ENCODE assay signal across 1 cellular context in the genomic region with DNA sequence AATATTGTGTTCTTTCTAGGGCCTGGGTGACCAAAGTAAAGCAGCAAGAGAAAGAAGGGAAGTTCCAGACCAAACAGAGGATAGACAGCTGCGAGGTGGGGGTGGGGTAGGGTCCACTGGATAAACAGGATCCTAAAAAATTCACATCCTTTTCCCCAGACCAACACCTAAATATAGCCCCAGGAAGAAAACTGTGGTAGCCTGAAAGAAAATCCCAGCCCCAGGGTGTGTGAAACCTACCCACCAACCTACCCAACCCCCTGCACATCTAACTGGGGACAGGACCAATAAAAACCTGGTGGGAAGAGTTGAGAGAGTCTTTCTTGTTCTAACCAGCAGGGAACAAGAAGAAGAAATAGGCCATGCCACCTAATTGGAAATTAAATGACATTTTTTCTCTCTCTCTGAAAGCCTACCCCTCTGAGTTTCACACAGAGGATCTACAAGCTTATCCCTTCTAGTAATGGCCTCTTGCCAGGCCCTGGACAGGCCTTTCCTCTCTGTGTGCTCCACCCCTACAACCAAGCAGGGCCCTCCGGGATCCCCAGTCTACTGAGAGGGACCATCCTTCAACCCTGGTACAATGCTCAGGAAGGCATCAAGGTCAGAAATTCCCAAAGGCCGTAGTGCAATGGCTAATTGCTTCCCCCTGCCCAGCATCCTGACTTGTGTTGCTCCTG.
TF ChIP-seq lines count a peak whose summit lies in the region.

No MANE protein-coding gene starts in this region.

TF ChIP-seq in WTC11, 78 proteins besides CTCF, POLR2A, EP300 and RAD21:
- TF ChIP-seq, protein P1, sequence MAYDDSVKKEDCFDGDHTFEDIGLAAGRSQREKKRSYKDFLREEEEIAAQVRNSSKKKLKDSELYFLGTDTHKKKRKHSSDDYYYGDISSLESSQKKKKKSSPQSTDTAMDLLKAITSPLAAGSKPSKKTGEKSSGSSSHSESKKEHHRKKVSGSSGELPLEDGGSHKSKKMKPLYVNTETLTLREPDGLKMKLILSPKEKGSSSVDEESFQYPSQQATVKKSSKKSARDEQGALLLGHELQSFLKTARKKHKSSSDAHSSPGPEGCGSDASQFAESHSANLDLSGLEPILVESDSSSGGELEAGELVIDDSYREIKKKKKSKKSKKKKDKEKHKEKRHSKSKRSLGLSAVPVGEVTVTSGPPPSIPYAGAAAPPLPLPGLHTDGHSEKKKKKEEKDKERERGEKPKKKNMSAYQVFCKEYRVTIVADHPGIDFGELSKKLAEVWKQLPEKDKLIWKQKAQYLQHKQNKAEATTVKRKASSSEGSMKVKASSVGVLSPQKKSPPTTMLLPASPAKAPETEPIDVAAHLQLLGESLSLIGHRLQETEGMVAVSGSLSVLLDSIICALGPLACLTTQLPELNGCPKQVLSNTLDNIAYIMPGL (CRISPR knock-in tag; IDR thresholded peaks at IDR 0.05), result no peak
- TF ChIP-seq, protein P2, sequence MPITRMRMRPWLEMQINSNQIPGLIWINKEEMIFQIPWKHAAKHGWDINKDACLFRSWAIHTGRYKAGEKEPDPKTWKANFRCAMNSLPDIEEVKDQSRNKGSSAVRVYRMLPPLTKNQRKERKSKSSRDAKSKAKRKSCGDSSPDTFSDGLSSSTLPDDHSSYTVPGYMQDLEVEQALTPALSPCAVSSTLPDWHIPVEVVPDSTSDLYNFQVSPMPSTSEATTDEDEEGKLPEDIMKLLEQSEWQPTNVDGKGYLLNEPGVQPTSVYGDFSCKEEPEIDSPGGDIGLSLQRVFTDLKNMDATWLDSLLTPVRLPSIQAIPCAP (CRISPR knock-in tag; IDR thresholded peaks at IDR 0.05), result no peak
- TF ChIP-seq GTF2I (CRISPR knock-in tag; conservative IDR thresholded peaks at IDR 0.05) (no peak), NR1H2 (CRISPR knock-in tag; IDR thresholded peaks at IDR 0.05) (no peak), TEAD1 (CRISPR knock-in tag; IDR thresholded peaks at IDR 0.05) (no peak), RELA (CRISPR knock-in tag; IDR thresholded peaks at IDR 0.05; ENCODE audit: borderline replicate concordance) (no peak), ZNF423 (CRISPR knock-in tag; IDR thresholded peaks at IDR 0.05) (no peak), SMAD4 (CRISPR knock-in tag; IDR thresholded peaks at IDR 0.05) (no peak), NR3C1 (CRISPR knock-in tag; conservative IDR thresholded peaks at IDR 0.05; ENCODE audit: low read depth) (no peak)
- TF ChIP-seq, protein P3, sequence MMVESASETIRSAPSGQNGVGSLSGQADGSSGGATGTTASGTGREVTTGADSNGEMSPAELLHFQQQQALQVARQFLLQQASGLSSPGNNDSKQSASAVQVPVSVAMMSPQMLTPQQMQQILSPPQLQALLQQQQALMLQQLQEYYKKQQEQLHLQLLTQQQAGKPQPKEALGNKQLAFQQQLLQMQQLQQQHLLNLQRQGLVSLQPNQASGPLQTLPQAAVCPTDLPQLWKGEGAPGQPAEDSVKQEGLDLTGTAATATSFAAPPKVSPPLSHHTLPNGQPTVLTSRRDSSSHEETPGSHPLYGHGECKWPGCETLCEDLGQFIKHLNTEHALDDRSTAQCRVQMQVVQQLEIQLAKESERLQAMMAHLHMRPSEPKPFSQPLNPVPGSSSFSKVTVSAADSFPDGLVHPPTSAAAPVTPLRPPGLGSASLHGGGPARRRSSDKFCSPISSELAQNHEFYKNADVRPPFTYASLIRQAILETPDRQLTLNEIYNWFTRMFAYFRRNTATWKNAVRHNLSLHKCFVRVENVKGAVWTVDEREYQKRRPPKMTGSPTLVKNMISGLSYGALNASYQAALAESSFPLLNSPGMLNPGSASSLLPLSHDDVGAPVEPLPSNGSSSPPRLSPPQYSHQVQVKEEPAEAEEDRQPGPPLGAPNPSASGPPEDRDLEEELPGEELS (CRISPR knock-in tag; IDR thresholded peaks at IDR 0.05), result no peak
- TF ChIP-seq, protein P4, sequence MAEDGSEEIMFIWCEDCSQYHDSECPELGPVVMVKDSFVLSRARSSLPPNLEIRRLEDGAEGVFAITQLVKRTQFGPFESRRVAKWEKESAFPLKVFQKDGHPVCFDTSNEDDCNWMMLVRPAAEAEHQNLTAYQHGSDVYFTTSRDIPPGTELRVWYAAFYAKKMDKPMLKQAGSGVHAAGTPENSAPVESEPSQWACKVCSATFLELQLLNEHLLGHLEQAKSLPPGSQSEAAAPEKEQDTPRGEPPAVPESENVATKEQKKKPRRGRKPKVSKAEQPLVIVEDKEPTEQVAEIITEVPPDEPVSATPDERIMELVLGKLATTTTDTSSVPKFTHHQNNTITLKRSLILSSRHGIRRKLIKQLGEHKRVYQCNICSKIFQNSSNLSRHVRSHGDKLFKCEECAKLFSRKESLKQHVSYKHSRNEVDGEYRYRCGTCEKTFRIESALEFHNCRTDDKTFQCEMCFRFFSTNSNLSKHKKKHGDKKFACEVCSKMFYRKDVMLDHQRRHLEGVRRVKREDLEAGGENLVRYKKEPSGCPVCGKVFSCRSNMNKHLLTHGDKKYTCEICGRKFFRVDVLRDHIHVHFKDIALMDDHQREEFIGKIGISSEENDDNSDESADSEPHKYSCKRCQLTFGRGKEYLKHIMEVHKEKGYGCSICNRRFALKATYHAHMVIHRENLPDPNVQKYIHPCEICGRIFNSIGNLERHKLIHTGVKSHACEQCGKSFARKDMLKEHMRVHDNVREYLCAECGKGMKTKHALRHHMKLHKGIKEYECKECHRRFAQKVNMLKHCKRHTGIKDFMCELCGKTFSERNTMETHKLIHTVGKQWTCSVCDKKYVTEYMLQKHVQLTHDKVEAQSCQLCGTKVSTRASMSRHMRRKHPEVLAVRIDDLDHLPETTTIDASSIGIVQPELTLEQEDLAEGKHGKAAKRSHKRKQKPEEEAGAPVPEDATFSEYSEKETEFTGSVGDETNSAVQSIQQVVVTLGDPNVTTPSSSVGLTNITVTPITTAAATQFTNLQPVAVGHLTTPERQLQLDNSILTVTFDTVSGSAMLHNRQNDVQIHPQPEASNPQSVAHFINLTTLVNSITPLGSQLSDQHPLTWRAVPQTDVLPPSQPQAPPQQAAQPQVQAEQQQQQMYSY (CRISPR knock-in tag; IDR thresholded peaks at IDR 0.05), result no peak
- TF ChIP-seq, protein P5, sequence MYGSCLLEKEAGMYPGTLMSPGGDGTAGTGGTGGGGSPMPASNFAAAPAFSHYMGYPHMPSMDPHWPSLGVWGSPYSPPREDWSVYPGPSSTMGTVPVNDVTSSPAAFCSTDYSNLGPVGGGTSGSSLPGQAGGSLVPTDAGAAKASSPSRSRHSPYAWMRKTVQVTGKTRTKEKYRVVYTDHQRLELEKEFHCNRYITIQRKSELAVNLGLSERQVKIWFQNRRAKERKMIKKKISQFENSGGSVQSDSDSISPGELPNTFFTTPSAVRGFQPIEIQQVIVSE (CRISPR knock-in tag; IDR thresholded peaks at IDR 0.05; ENCODE audit: borderline replicate concordance), result no peak
- TF ChIP-seq, protein P6, sequence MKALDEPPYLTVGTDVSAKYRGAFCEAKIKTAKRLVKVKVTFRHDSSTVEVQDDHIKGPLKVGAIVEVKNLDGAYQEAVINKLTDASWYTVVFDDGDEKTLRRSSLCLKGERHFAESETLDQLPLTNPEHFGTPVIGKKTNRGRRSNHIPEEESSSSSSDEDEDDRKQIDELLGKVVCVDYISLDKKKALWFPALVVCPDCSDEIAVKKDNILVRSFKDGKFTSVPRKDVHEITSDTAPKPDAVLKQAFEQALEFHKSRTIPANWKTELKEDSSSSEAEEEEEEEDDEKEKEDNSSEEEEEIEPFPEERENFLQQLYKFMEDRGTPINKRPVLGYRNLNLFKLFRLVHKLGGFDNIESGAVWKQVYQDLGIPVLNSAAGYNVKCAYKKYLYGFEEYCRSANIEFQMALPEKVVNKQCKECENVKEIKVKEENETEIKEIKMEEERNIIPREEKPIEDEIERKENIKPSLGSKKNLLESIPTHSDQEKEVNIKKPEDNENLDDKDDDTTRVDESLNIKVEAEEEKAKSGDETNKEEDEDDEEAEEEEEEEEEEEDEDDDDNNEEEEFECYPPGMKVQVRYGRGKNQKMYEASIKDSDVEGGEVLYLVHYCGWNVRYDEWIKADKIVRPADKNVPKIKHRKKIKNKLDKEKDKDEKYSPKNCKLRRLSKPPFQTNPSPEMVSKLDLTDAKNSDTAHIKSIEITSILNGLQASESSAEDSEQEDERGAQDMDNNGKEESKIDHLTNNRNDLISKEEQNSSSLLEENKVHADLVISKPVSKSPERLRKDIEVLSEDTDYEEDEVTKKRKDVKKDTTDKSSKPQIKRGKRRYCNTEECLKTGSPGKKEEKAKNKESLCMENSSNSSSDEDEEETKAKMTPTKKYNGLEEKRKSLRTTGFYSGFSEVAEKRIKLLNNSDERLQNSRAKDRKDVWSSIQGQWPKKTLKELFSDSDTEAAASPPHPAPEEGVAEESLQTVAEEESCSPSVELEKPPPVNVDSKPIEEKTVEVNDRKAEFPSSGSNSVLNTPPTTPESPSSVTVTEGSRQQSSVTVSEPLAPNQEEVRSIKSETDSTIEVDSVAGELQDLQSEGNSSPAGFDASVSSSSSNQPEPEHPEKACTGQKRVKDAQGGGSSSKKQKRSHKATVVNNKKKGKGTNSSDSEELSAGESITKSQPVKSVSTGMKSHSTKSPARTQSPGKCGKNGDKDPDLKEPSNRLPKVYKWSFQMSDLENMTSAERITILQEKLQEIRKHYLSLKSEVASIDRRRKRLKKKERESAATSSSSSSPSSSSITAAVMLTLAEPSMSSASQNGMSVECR (CRISPR knock-in tag; IDR thresholded peaks at IDR 0.05; ENCODE audit: borderline replicate concordance), result no peak
